8 cellular contexts compared by ENCODE assay signal in the genomic region with DNA sequence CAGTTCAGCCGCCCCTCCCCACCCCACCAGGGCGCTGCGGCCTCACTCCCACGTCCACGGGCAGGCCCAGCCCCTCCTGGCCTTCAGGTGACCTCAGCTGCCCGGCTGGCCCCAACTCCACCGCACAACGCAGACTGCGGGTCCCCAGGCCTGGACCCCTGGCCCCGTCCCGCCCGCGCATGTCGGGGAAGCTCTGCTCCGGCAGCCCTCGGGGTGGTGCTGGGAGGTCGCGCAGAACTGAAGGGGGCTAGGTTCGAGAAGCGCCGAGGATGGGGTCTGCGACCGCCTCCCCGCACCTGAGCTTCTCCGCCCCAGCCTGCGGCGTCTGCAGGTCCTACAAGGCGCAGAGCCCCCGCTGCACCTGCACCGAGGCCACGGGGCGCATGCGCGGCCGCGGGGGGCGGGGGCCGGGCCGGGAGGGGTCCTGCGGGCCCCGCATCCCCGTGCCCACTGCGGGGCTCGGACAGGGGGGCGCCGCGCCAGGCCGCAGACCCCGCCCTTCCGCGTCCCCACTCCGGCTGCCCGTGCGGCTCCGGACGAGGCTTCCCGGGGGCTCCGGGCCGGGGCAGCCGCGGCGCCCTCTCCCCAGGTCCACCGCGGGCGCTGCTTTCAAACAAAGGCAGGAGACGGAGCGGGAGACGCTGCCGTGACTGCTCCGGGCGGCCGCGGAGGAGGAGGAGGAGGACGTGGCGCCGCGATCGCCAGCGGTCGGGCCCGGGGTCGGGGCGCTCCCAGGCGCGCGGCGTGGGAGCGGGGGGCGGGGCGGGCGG. TPM values are rescaled to one million over a fixed set of nuclear protein-coding genes. Genes with fewer than 3 reads are reported as not detected.
DNase-seq lines count a peak whose midpoint lies in the region; ATAC-seq lines count a peak whose summit lies in the region.

No MANE protein-coding gene starts in this region.

- peaks cover 44% of the 10 kb centered on the region for H3K27me3 Mint-ChIP-seq in T-helper 17 cell

- intact Hi-C loops in right cardiac atrium (cut with DNase I), result no loop called here

- peaks cover 3% of the 10 kb centered on the region for H3K4me1 Mint-ChIP-seq in T-helper 17 cell

- H3K36me3 Mint-ChIP-seq in T-helper 17 cell (ENCODE audit: low read depth), result peaks cover 2% of the 10 kb centered on the region

- no peak overlapping the region for H3K27ac Mint-ChIP-seq in T-helper 17 cell

- DNase-seq in NCI-H2081 (lab: John Stamatoyannopoulos, UW) (peak; percentile 17 to 67), NCI-H2081 treated with DMSO at 0.1 percent for 48 hours (lab: John Stamatoyannopoulos, UW) (no peak), T-helper 17 cell (no peak), right cardiac atrium (peak in 1 of 3 donors; percentile 53)
- peak; percentile 37 for DNase-seq in stimulated activated CD8-positive, alpha-beta memory T cell treated with anti-CD3 and anti-CD28 coated beads, Interleukin-4, amount 100 ng/mL, for 48 hours
- no peak for DNase-seq in effector CD8-positive, alpha-beta T cell (lab: John Stamatoyannopoulos, UW)

- peak overlapping the region; percentile 31 for H3K4me3 Mint-ChIP-seq in T-helper 17 cell

- no peak overlapping the region for H3K27ac ChIP-seq in right cardiac atrium (ENCODE audit: low read length)

- H3K27me3 ChIP-seq in right cardiac atrium (ENCODE audit: control insufficient read depth, insufficient read depth), result no peaks in the 10 kb centered on the region

- H3K4me3 ChIP-seq in right cardiac atrium (ENCODE audit: low read length), result peak overlapping the region; percentile 70

- no peaks in the 10 kb centered on the region for H3K9me3 ChIP-seq in T-helper 17 cell (ENCODE audit: control insufficient read depth, low read length, poor library complexity, severe bottlenecking)
- no peaks in the 10 kb centered on the region for H3K9me3 ChIP-seq in right cardiac atrium (ENCODE audit: control insufficient read depth, low read length)

- 1% methylated on average over 91 of the region's 91 CpGs for WGBS in right cardiac atrium

- ATAC-seq in T-helper 17 cell, result no peak
- ATAC-seq in right cardiac atrium, result peak in 1 of 2 donors; percentile 20
- no peak for ATAC-seq in HG03378 (IDR thresholded peaks at IDR 0.05; ENCODE audit: unreplicated experiment)
- ATAC-seq in GM21576 (IDR thresholded peaks at IDR 0.05; ENCODE audit: unreplicated experiment), result no peak

- no peaks in the 10 kb centered on the region for H3K4me1 ChIP-seq in right cardiac atrium (ENCODE audit: control insufficient read depth, insufficient read depth, low read length)

RNA-seq across cellular contexts. Expression of gene NAT8L, which starts 0.7 kb away (rescaled TPM):
- total RNA-seq in T-helper 17 cell (not detected), right cardiac atrium (1 to 10 TPM; 2.9 to 5.2 (median 3.6) TPM)
- 2.8 TPM for polyA plus RNA-seq in right cardiac atrium

RNA-seq across cellular contexts. Expression of gene NELFA, which starts 49.7 kb away (rescaled TPM):
- total RNA-seq in T-helper 17 cell (10 to 100 TPM; 40.7 to 47.2 TPM), right cardiac atrium (10 to 100 TPM; 11.9 to 14.9 (median 13.6) TPM)
- 11.2 TPM for polyA plus RNA-seq in right cardiac atrium

Comparison
In these comparisons a context has a peak if more than half of its experiments do, and no peak if none do; other contexts are left out.
1. DNase-seq: peak in NCI-H2081 (2 of 2) and stimulated activated CD8-positive, alpha-beta memory T cell treated with anti-CD3 and anti-CD28 coated beads, Interleukin-4, amount 100 ng/mL, for 48 hours (single experiment); none in NCI-H2081 treated with DMSO at 0.1 percent for 48 hours (single experiment), T-helper 17 cell (0 of 3) and effector CD8-positive, alpha-beta T cell (single experiment).